ENCODE assay signal across 40 cellular contexts in genomic region chr5:13585324-13585723, GRCh38.
"Had no signal": no experiment of that assay in that cellular context is flagged by ENCODE, and none has a peak within 500 bp of the region (broad histone marks: within the 10 kb centered on the region; RNA-seq: fewer than 3 reads in every experiment).

No MANE protein-coding gene starts in this region.

- FAIRE-seq: bronchial epithelial cell, TTC549 had no signal

- H3K9me3 ChIP-seq: ascending aorta had no signal

- H3K4me1 ChIP-seq: ascending aorta had no signal

- H3K27ac Mint-ChIP-seq: activated CD4-positive, alpha-beta memory T cell treated with anti-CD3 and anti-CD28 coated beads, Interleukin-2, amount 10 ng/mL, durations not matched to agents 7 days and 5 days; activated CD4-positive, alpha-beta T cell treated with anti-CD3 and anti-CD28 coated beads for 36 hours; activated CD4-positive, alpha-beta T cell treated with anti-CD3 and anti-CD28 coated beads, Interleukin-2, amount 10 ng/mL, durations not matched to agents 7 days and 5 days; activated CD8-positive, alpha-beta memory T cell treated with anti-CD3 and anti-CD28 coated beads, Interleukin-2, amount 10 ng/mL, durations not matched to agents 7 days and 5 days; activated CD8-positive, alpha-beta T cell treated with anti-CD3 and anti-CD28 coated beads, Interleukin-2, amount 10 ng/mL, durations not matched to agents 7 days and 5 days; activated naive CD4-positive, alpha-beta T cell treated with anti-CD3 and anti-CD28 coated beads, Interleukin-2, amount 10 ng/mL, durations not matched to agents 7 days and 5 days; activated naive CD4-positive, alpha-beta T cell treated with anti-CD3 and anti-CD28 coated beads, Interleukin-2, amount 50 U/mL, for 24 hours; activated naive CD8-positive, alpha-beta T cell; activated naive CD8-positive, alpha-beta T cell treated with anti-CD3 and anti-CD28 coated beads, Interleukin-2, amount 10 ng/mL, durations not matched to agents 7 days and 5 days; activated naive CD8-positive, alpha-beta T cell treated with anti-CD3 and anti-CD28 coated beads, Interleukin-2, amount 50 U/mL, for 24 hours; activated T-cell treated with anti-CD3 and anti-CD28 coated beads, Interleukin-2, amount 50 U/mL, for 24 hours; activated T-helper 2 cell treated with anti-CD3 and anti-CD28 coated beads, Interferon-gamma antibody, Interleukin-2, Interleukin-4, amounts not matched to agents 10 μg/mL and 5 μg/mL and 100 μg/mL, durations not matched to agents 14 hours and 24 hours and 36 hours; brain; T-helper 1 cell treated with Interleukin-12 subunit alpha and Interleukin-12 subunit beta and Interleukin-4 antibody, amounts not matched to agents 30 μg/mL and 1 μg/mL, for 36 hours; T-helper 2 cell treated with Interferon-gamma antibody and Interleukin-4, amounts not matched to agents 5 μg/mL and 100 μg/mL, for 36 hours; WTC11 had no signal

- H3K4me3 Mint-ChIP-seq: activated CD4-positive, alpha-beta memory T cell treated with anti-CD3 and anti-CD28 coated beads, Interleukin-2, amount 10 ng/mL, durations not matched to agents 7 days and 5 days; activated CD4-positive, alpha-beta T cell treated with anti-CD3 and anti-CD28 coated beads for 36 hours; activated CD4-positive, alpha-beta T cell treated with anti-CD3 and anti-CD28 coated beads, Interleukin-2, amount 10 ng/mL, durations not matched to agents 7 days and 5 days; activated CD8-positive, alpha-beta memory T cell treated with anti-CD3 and anti-CD28 coated beads, Interleukin-2, amount 10 ng/mL, durations not matched to agents 7 days and 5 days; activated CD8-positive, alpha-beta T cell treated with anti-CD3 and anti-CD28 coated beads, Interleukin-2, amount 10 ng/mL, durations not matched to agents 7 days and 5 days; activated naive CD4-positive, alpha-beta T cell treated with anti-CD3 and anti-CD28 coated beads, Interleukin-2, amount 10 ng/mL, durations not matched to agents 7 days and 5 days; activated naive CD4-positive, alpha-beta T cell treated with anti-CD3 and anti-CD28 coated beads, Interleukin-2, amount 50 U/mL, for 24 hours; activated naive CD8-positive, alpha-beta T cell; activated naive CD8-positive, alpha-beta T cell treated with anti-CD3 and anti-CD28 coated beads, Interleukin-2, amount 10 ng/mL, durations not matched to agents 7 days and 5 days; activated naive CD8-positive, alpha-beta T cell treated with anti-CD3 and anti-CD28 coated beads, Interleukin-2, amount 50 U/mL, for 24 hours; activated T-cell treated with anti-CD3 and anti-CD28 coated beads, Interleukin-2, amount 50 U/mL, for 24 hours; brain; central memory CD8-positive, alpha-beta T cell; T-helper 1 cell treated with Interleukin-12 subunit alpha and Interleukin-12 subunit beta and Interleukin-4 antibody, amounts not matched to agents 30 μg/mL and 1 μg/mL, for 36 hours; T-helper 2 cell treated with Interferon-gamma antibody and Interleukin-4, amounts not matched to agents 5 μg/mL and 100 μg/mL, for 36 hours; WTC11 had no signal

- H3K4me3 ChIP-seq: ascending aorta, cardiac muscle cell had no signal

- H3K36me3 Mint-ChIP-seq: activated CD8-positive, alpha-beta memory T cell treated with anti-CD3 and anti-CD28 coated beads, Interleukin-2, amount 10 ng/mL, durations not matched to agents 7 days and 5 days; activated naive CD4-positive, alpha-beta T cell treated with anti-CD3 and anti-CD28 coated beads, Interleukin-2, amount 10 ng/mL, durations not matched to agents 7 days and 5 days; activated naive CD4-positive, alpha-beta T cell treated with anti-CD3 and anti-CD28 coated beads, Interleukin-2, amount 50 U/mL, for 24 hours; activated naive CD8-positive, alpha-beta T cell; activated naive CD8-positive, alpha-beta T cell treated with anti-CD3 and anti-CD28 coated beads, Interleukin-2, amount 10 ng/mL, durations not matched to agents 7 days and 5 days; brain; WTC11 had no signal

- H3K4me1 Mint-ChIP-seq: activated CD4-positive, alpha-beta memory T cell treated with anti-CD3 and anti-CD28 coated beads, Interleukin-2, amount 10 ng/mL, durations not matched to agents 7 days and 5 days; activated CD4-positive, alpha-beta T cell treated with anti-CD3 and anti-CD28 coated beads for 36 hours; activated CD4-positive, alpha-beta T cell treated with anti-CD3 and anti-CD28 coated beads, Interleukin-2, amount 10 ng/mL, durations not matched to agents 7 days and 5 days; activated CD8-positive, alpha-beta memory T cell treated with anti-CD3 and anti-CD28 coated beads, Interleukin-2, amount 10 ng/mL, durations not matched to agents 7 days and 5 days; activated naive CD4-positive, alpha-beta T cell treated with anti-CD3 and anti-CD28 coated beads, Interleukin-2, amount 10 ng/mL, durations not matched to agents 7 days and 5 days; activated naive CD4-positive, alpha-beta T cell treated with anti-CD3 and anti-CD28 coated beads, Interleukin-2, amount 50 U/mL, for 24 hours; activated naive CD8-positive, alpha-beta T cell treated with anti-CD3 and anti-CD28 coated beads, Interleukin-2, amount 10 ng/mL, durations not matched to agents 7 days and 5 days; activated naive CD8-positive, alpha-beta T cell treated with anti-CD3 and anti-CD28 coated beads, Interleukin-2, amount 50 U/mL, for 24 hours; central memory CD8-positive, alpha-beta T cell; WTC11 had no signal

- H3K27me3 ChIP-seq: ascending aorta, cardiac muscle cell had no signal

- H3K36me3 ChIP-seq: ascending aorta, cardiac muscle cell, WERI-Rb-1 had no signal

- ATAC-seq: activated CD4-positive, alpha-beta T cell treated with anti-CD3 and anti-CD28 coated beads for 36 hours; activated CD4-positive, CD25-positive, alpha-beta regulatory T cell treated with anti-CD3 and anti-CD28 coated beads, Interleukin-2, amount 50 U/mL, for 24 hours; activated CD8-positive, alpha-beta memory T cell treated with anti-CD3 and anti-CD28 coated beads, Interleukin-2, amount 10 ng/mL, durations not matched to agents 7 days and 5 days; activated CD8-positive, alpha-beta T cell treated with anti-CD3 and anti-CD28 coated beads, Interleukin-2, amount 10 ng/mL, durations not matched to agents 7 days and 5 days; activated naive CD8-positive, alpha-beta T cell treated with anti-CD3 and anti-CD28 coated beads, Interleukin-2, amount 50 U/mL, for 24 hours; WTC11 had no signal

- H3K9me3 Mint-ChIP-seq: activated CD4-positive, alpha-beta memory T cell treated with anti-CD3 and anti-CD28 coated beads, Interleukin-2, amount 10 ng/mL, durations not matched to agents 7 days and 5 days; activated CD4-positive, alpha-beta T cell treated with anti-CD3 and anti-CD28 coated beads, Interleukin-2, amount 10 ng/mL, durations not matched to agents 7 days and 5 days; activated naive CD4-positive, alpha-beta T cell treated with anti-CD3 and anti-CD28 coated beads, Interleukin-2, amount 50 U/mL, for 24 hours; brain; WTC11 had no signal

- DNase-seq: activated CD4-positive, alpha-beta memory T cell treated with anti-CD3 and anti-CD28 coated beads, Interleukin-2, amount 10 ng/mL, durations not matched to agents 7 days and 5 days; activated CD4-positive, alpha-beta T cell treated with anti-CD3 and anti-CD28 coated beads for 1 hour; activated CD4-positive, alpha-beta T cell treated with anti-CD3 and anti-CD28 coated beads for 36 hours; activated CD4-positive, alpha-beta T cell treated with anti-CD3 and anti-CD28 coated beads for 48 hours; activated CD4-positive, alpha-beta T cell treated with anti-CD3 and anti-CD28 coated beads, Interleukin-2, amount 10 ng/mL, durations not matched to agents 7 days and 5 days; activated CD4-positive, alpha-beta T cell treated with anti-CD3 and anti-CD28 coated beads, Interleukin-2, amount 50 U/mL, for 48 hours; activated CD4-positive, CD25-positive, alpha-beta regulatory T cell; activated CD8-positive, alpha-beta memory T cell treated with anti-CD3 and anti-CD28 coated beads for 24 hours; activated CD8-positive, alpha-beta memory T cell treated with anti-CD3 and anti-CD28 coated beads, Interleukin-2, amount 10 ng/mL, durations not matched to agents 7 days and 5 days; activated CD8-positive, alpha-beta memory T cell treated with anti-CD3 and anti-CD28 coated beads, Interleukin-2, amount 50 U/mL, for 48 hours; activated CD8-positive, alpha-beta T cell treated with anti-CD3 and anti-CD28 coated beads, Interleukin-2, amount 10 ng/mL, durations not matched to agents 7 days and 5 days; activated effector memory CD4-positive, alpha-beta T cell treated with Interleukin-2 at 50 U/mL for 16 hours; activated gamma-delta T cell; activated naive CD4-positive, alpha-beta T cell treated with anti-CD3 and anti-CD28 coated beads, Interleukin-2, amount 10 ng/mL, durations not matched to agents 7 days and 5 days; activated naive CD4-positive, alpha-beta T cell treated with Interleukin-2 at 50 U/mL for 16 hours; activated naive CD8-positive, alpha-beta T cell treated with anti-CD3 and anti-CD28 coated beads, Interleukin-2, amount 10 ng/mL, durations not matched to agents 7 days and 5 days; activated naive CD8-positive, alpha-beta T cell treated with anti-CD3 and anti-CD28 coated beads, Interleukin-2, amount 50 U/mL, for 24 hours; activated T-cell treated with anti-CD3 and anti-CD28 coated beads, Interleukin-2, amount 50 U/mL, for 24 hours; activated T-cell treated with anti-CD3 and anti-CD28 coated beads, Interleukin-2, amount 50 U/mL, for 48 hours; amygdala; anterior cingulate cortex; caudate nucleus; cerebellar nuclear complex; T-helper 1 cell; T-helper 2 cell; T-helper 9 cell; WERI-Rb-1 had no signal

- H3K27ac ChIP-seq: ascending aorta, cardiac muscle cell, WERI-Rb-1 had no signal

- H3K27me3 Mint-ChIP-seq: activated CD4-positive, alpha-beta memory T cell treated with anti-CD3 and anti-CD28 coated beads, Interleukin-2, amount 10 ng/mL, durations not matched to agents 7 days and 5 days; activated CD4-positive, alpha-beta T cell treated with anti-CD3 and anti-CD28 coated beads for 36 hours; activated CD4-positive, alpha-beta T cell treated with anti-CD3 and anti-CD28 coated beads, Interleukin-2, amount 10 ng/mL, durations not matched to agents 7 days and 5 days; activated CD8-positive, alpha-beta memory T cell treated with anti-CD3 and anti-CD28 coated beads, Interleukin-2, amount 10 ng/mL, durations not matched to agents 7 days and 5 days; activated naive CD4-positive, alpha-beta T cell treated with anti-CD3 and anti-CD28 coated beads, Interleukin-2, amount 10 ng/mL, durations not matched to agents 7 days and 5 days; activated naive CD4-positive, alpha-beta T cell treated with anti-CD3 and anti-CD28 coated beads, Interleukin-2, amount 50 U/mL, for 24 hours; activated naive CD8-positive, alpha-beta T cell; activated naive CD8-positive, alpha-beta T cell treated with anti-CD3 and anti-CD28 coated beads, Interleukin-2, amount 10 ng/mL, durations not matched to agents 7 days and 5 days; activated naive CD8-positive, alpha-beta T cell treated with anti-CD3 and anti-CD28 coated beads, Interleukin-2, amount 50 U/mL, for 24 hours; activated T-cell treated with anti-CD3 and anti-CD28 coated beads, Interleukin-2, amount 50 U/mL, for 24 hours; brain; central memory CD8-positive, alpha-beta T cell had no signal
